Comparison of ENCODE assay signal across 8 cellular contexts in the genomic region with DNA sequence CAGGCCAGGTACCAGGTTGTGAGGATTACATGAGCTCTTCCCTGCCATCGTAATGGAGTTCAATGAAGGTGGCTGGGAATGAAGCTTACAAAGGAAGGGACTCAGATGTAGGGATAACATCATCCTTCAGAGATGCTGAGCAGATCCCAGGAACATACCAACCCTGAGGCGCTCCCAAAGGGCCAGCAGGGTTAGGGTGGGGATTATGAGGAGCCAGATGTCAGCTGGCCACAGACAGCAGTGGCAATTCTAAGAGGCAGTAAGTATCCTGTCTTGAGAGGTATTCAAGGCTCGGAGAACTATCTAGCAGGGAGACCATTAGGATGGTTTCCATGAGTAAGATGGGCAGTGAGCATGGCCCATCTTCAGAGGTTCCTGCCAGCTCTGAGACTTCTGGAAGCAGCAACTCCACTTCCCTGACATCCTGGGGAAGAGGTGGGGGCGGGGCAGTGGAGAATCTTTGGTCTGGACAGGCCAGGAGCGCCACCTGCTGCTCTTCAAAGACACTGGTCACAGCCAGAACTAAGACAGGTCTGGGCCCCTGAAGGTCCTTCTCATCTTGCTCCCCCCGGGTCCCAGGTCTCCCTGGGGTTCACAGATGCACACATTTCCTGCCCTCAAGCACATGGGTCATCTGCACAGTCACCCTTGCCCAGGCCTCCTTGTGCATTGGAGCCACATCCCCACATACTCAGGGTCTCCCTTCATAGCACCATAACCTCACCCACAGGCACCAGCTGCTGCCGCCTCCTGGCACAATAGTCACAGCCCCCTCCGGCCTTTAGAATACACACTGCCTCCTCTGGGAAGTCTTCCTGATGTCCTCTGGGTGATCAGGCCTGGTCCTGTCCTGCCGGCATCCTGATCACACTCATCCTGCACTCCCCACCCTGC. TPM values are rescaled to one million over a fixed set of nuclear protein-coding genes. Genes with fewer than 3 reads are reported as not detected.
A peak's percentile ranks its signal among the peaks of the same experiment; 100 is the strongest.
DNase-seq lines count a peak whose midpoint lies in the region; ATAC-seq lines count a peak whose summit lies in the region.

No MANE protein-coding gene starts in this region.

- ATAC-seq in esophagus mucosa (peak; percentile 68), GM18519 (IDR thresholded peaks at IDR 0.05; ENCODE audit: low FRiP score, unreplicated experiment) (no peak)
- ATAC-seq in stimulated activated naive CD8-positive, alpha-beta T cell treated with anti-CD3 and anti-CD28 coated beads, Interleukin-15, Interleukin-2, amounts not matched to agents 100 U/mL and 50 U/mL, for 24 hours = no peak

- DNase-seq in COLO829 (ENCODE audit: low spot score) = peak; percentile 83
- DNase-seq in HS-5 (ENCODE audit: low read depth) = peak; percentile 58
- peak; percentile 94 for DNase-seq in NCI-H82 (lab: John Stamatoyannopoulos, UW)
- peak; percentile 82 for DNase-seq in activated CD8-positive, alpha-beta memory T cell treated with anti-CD3 and anti-CD28 coated beads, Interleukin-2, amount 50 U/mL, for 48 hours
- DNase-seq in mucosa of gallbladder (ENCODE audit: low spot score) = peak; percentile 90
- peak; percentile 76 for DNase-seq in stimulated activated naive CD8-positive, alpha-beta T cell treated with anti-CD3 and anti-CD28 coated beads, Interleukin-15, Interleukin-2, amounts not matched to agents 100 U/mL and 50 U/mL, for 24 hours

RNA-seq across cellular contexts. Expression of gene SDC3, which starts 2.8 kb away (rescaled TPM):
- total RNA-seq in esophagus mucosa = 3.3 TPM
- total RNA-seq in mucosa of gallbladder = 128 TPM

Comparison
In these comparisons a context has a peak if more than half of its experiments do, and no peak if none do; other contexts are left out.
1. RNA of gene SDC3, which starts 2.8 kb away (total RNA-seq): 128 TPM in mucosa of gallbladder (single experiment); 3.3 TPM in esophagus mucosa (single experiment); every median in the first group is over 10 times any median in the second.
2. Peak in every context shown above with its lines, with median percentiles within 50 percentile points of each other: DNase-seq.